8 cellular contexts compared by ENCODE assay signal in genomic region chr20:64041781-64042771, GRCh38. TPM values are rescaled to one million over a fixed set of nuclear protein-coding genes. Genes with fewer than 3 reads are reported as not detected.
DNase-seq lines count a peak whose midpoint lies in the region; ATAC-seq and TF ChIP-seq lines count a peak whose summit lies in the region.

No MANE protein-coding gene starts in this region.

- ATAC-seq in HG03039 (IDR thresholded peaks at IDR 0.05; ENCODE audit: unreplicated experiment), result no peak
- ATAC-seq in GM19463 (IDR thresholded peaks at IDR 0.05; ENCODE audit: unreplicated experiment), result no peak
- ATAC-seq in HG03520 (IDR thresholded peaks at IDR 0.05; ENCODE audit: unreplicated experiment), result no peak

- no peak overlapping the region for H3K9ac ChIP-seq in iPS-18a (ENCODE audit: low read length)

- H3K9me3 ChIP-seq in iPS-18a (ENCODE audit: control insufficient read depth, low read depth, low read length) (no peaks in the 10 kb centered on the region), transverse colon (no peaks in the 10 kb centered on the region)

- TF ChIP-seq EP300 in transverse colon (IDR thresholded peaks at IDR 0.05; ENCODE audit: low read depth), result no peak

- H3K4me3 ChIP-seq in iPS-18a (ENCODE audit: low read length) (peak overlapping the region; percentile 49), transverse colon (peak overlapping the region in 3 of 4 donors; percentile 12 to 50 (median 39))

- in situ Hi-C loops in transverse colon (cut with MboI; ENCODE audit: low pct_ligation_motif_present in 1 of 4, low pct_unique_long_range_greater_than_20kb in 1 of 4, low sequenced_read_pairs in 3 of 4), result no loop called here

- no peaks in the 10 kb centered on the region for H3K36me3 ChIP-seq in iPS-18a (ENCODE audit: control insufficient read depth, low read depth, low read length)
- no peaks in the 10 kb centered on the region for H3K36me3 ChIP-seq in transverse colon

- H3K27ac ChIP-seq in VCaP (peak overlapping the region; percentile 71; the same call in 1 of the 2 replicates), iPS-18a (ENCODE audit: low read length) (no peak overlapping the region), transverse colon (peak overlapping the region; percentile 38 to 55 (median 49))

- peak; percentile 70 for DNase-seq in activated CD8-positive, alpha-beta memory T cell treated with anti-CD3 and anti-CD28 coated beads, Interleukin-2, amount 50 U/mL, for 48 hours
- DNase-seq in activated CD8-positive, alpha-beta memory T cell treated with anti-CD3 and anti-CD28 coated beads for 24 hours, result no peak
- DNase-seq in transverse colon, result no peak

- 8% methylated on average over 31 of the region's 65 CpGs; no CpG with 5 or more reads in 1 of the 2 donors for WGBS in transverse colon (ENCODE audit: low coverage in 1 of 2), 2 donors

- H3K4me1 ChIP-seq in iPS-18a (ENCODE audit: control insufficient read depth, low read depth, low read length), result peaks cover 9% of the 10 kb centered on the region
- peaks cover 16 to 34% (median 24%) of the 10 kb centered on the region in 4 donors for H3K4me1 ChIP-seq in transverse colon

- no peak for TF ChIP-seq POLR2A in transverse colon (IDR thresholded peaks at IDR 0.05)

- H3K27me3 ChIP-seq in iPS-18a (ENCODE audit: control insufficient read depth, insufficient read depth, low read length) (peaks cover 97% of the 10 kb centered on the region), transverse colon (peaks cover 88% of the 10 kb centered on the region)

- TF ChIP-seq CTCF in VCaP (conservative IDR thresholded peaks at IDR 0.05) (no peak), transverse colon (IDR thresholded peaks at IDR 0.05) (no peak)

- intact Hi-C loops in transverse colon (cut with DNase I; ENCODE audit: low total_unique reads), result no loop called here

RNA-seq across cellular contexts. Expression of gene C20orf204, which starts 6.1 kb away (rescaled TPM):
- 10 to 100 TPM in 1 of 4 donors, 1 to 10 TPM in 1, under 1 TPM in 1, not detected in 1; 0.68 to 34.8 (median 1.4) TPM for total RNA-seq in transverse colon

RNA-seq across cellular contexts. Expression of gene SOX18, which starts 7.4 kb away (rescaled TPM):
- total RNA-seq in transverse colon, result 10 to 100 TPM in 1 of 4 donors, 1 to 10 TPM in 3; 1.8 to 14.2 (median 6.5) TPM

RNA-seq across cellular contexts. Expression of gene TCEA2, which starts 20.9 kb away (rescaled TPM):
- 10 to 100 TPM in 3 of 4 donors, 1 to 10 TPM in 1; 5.6 to 94.3 (median 14.8) TPM for total RNA-seq in transverse colon

RNA-seq across cellular contexts. Expression of gene RGS19, which starts 37.2 kb away (rescaled TPM):
- 10 to 100 TPM in 2 of 4 donors, 1 to 10 TPM in 1, not detected in 1; 5.5 to 37.4 (median 10.8) TPM for total RNA-seq in transverse colon

RNA-seq across cellular contexts. Expression of gene OPRL1, which starts 37.8 kb away (rescaled TPM):
- total RNA-seq in transverse colon, result under 1 TPM in 2 of 4 donors, not detected in 2; 0.14 to 0.32 TPM
